9 cellular contexts compared by ENCODE assay signal in the genomic region with DNA sequence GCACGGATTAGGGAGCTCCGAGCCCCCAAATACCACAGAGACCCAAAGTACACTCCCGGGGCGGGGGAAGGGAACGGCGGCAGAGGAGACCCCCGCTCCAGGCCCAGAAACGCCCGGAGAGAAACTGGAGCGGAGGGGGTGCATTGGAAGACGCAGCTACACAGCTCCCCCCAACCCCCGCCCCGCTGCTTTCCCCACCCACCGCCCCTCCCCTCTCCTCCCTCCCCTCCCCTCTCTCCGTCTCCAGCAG. TPM values are rescaled to one million over a fixed set of nuclear protein-coding genes. Genes with fewer than 3 reads are reported as not detected.
DNase-seq lines count a peak whose midpoint lies in the region; ATAC-seq lines count a peak whose summit lies in the region.
"Had no signal": no experiment of that assay in that cellular context is flagged by ENCODE, and none has a peak within 500 bp of the region (broad histone marks: within the 10 kb centered on the region; RNA-seq: fewer than 3 reads in every experiment).

No MANE protein-coding gene starts in this region.

- peak overlapping the region; percentile 47 for H3K27ac Mint-ChIP-seq in activated CD4-positive, alpha-beta T cell treated with anti-CD3 and anti-CD28 coated beads for 36 hours
- peak overlapping the region; percentile 85 for H3K27ac Mint-ChIP-seq in activated naive CD8-positive, alpha-beta T cell treated with anti-CD3 and anti-CD28 coated beads, Interleukin-2, amount 10 ng/mL, durations not matched to agents 7 days and 5 days
- peak overlapping the region; percentile 88 for H3K27ac Mint-ChIP-seq in stimulated activated memory B cell treated with anti-CD40 and anti-IgM and Interleukin-4, amounts not matched to agents 10 μg/mL and 1 μg/mL and 100 μg/mL, for 72 hours

- intact Hi-C loops in activated CD4-positive, alpha-beta T cell treated with anti-CD3 and anti-CD28 coated beads for 36 hours (cut with DNase I, micrococcal nuclease) = loop anchor here (1.0 to 10.0 kb wide), 15 partner anchors 24 to 589 kb away; a partner anchor contains a TSS

- H3K27me3 Mint-ChIP-seq in activated CD4-positive, alpha-beta T cell treated with anti-CD3 and anti-CD28 coated beads for 36 hours = no peaks in the 10 kb centered on the region
- no peaks in the 10 kb centered on the region for H3K27me3 Mint-ChIP-seq in activated naive CD8-positive, alpha-beta T cell treated with anti-CD3 and anti-CD28 coated beads, Interleukin-2, amount 10 ng/mL, durations not matched to agents 7 days and 5 days
- H3K27me3 Mint-ChIP-seq in stimulated activated memory B cell treated with anti-CD40 and anti-IgM and Interleukin-4, amounts not matched to agents 10 μg/mL and 1 μg/mL and 100 μg/mL, for 72 hours = no peaks in the 10 kb centered on the region

- peaks cover 21% of the 10 kb centered on the region for H3K4me1 Mint-ChIP-seq in activated CD4-positive, alpha-beta T cell treated with anti-CD3 and anti-CD28 coated beads for 36 hours
- peaks cover 5% of the 10 kb centered on the region for H3K4me1 Mint-ChIP-seq in activated naive CD8-positive, alpha-beta T cell treated with anti-CD3 and anti-CD28 coated beads, Interleukin-2, amount 10 ng/mL, durations not matched to agents 7 days and 5 days
- peaks cover 47% of the 10 kb centered on the region for H3K4me1 Mint-ChIP-seq in stimulated activated memory B cell treated with anti-CD40 and anti-IgM and Interleukin-4, amounts not matched to agents 10 μg/mL and 1 μg/mL and 100 μg/mL, for 72 hours

- peak overlapping the region; percentile 87 for H3K4me3 Mint-ChIP-seq in activated CD4-positive, alpha-beta T cell treated with anti-CD3 and anti-CD28 coated beads for 36 hours
- H3K4me3 Mint-ChIP-seq in activated naive CD8-positive, alpha-beta T cell treated with anti-CD3 and anti-CD28 coated beads, Interleukin-2, amount 10 ng/mL, durations not matched to agents 7 days and 5 days = peak overlapping the region; percentile 93
- peak overlapping the region; percentile 98 for H3K4me3 Mint-ChIP-seq in stimulated activated memory B cell treated with anti-CD40 and anti-IgM and Interleukin-4, amounts not matched to agents 10 μg/mL and 1 μg/mL and 100 μg/mL, for 72 hours

- CTCF ChIA-PET in activated CD4-positive, alpha-beta T cell treated with anti-CD3 and anti-CD28 coated beads for 36 hours (lab: Charles Lee) = interaction anchor here (0.6 to 1.8 kb wide), 3 partner anchors 23 to 92 kb away, joined by 3 to 8 read pairs (median 3); no protein-coding TSS in a partner anchor

- H3K36me3 Mint-ChIP-seq in activated CD4-positive, alpha-beta T cell treated with anti-CD3 and anti-CD28 coated beads for 36 hours (ENCODE audit: low read depth) = no peaks in the 10 kb centered on the region
- no peaks in the 10 kb centered on the region for H3K36me3 Mint-ChIP-seq in activated naive CD8-positive, alpha-beta T cell treated with anti-CD3 and anti-CD28 coated beads, Interleukin-2, amount 10 ng/mL, durations not matched to agents 7 days and 5 days
- H3K36me3 Mint-ChIP-seq in stimulated activated memory B cell treated with anti-CD40 and anti-IgM and Interleukin-4, amounts not matched to agents 10 μg/mL and 1 μg/mL and 100 μg/mL, for 72 hours = no peaks in the 10 kb centered on the region

- POLR2A ChIA-PET in activated CD4-positive, alpha-beta T cell treated with anti-CD3 and anti-CD28 coated beads for 36 hours (lab: Charles Lee) = interaction anchor here (0.6 kb wide), 1 partner anchor 546 kb away, joined by 3 read pairs; no protein-coding TSS in a partner anchor
- POLR2A ChIA-PET in activated naive CD8-positive, alpha-beta T cell treated with anti-CD3 and anti-CD28 coated beads, Interleukin-2, amount 10 ng/mL, durations not matched to agents 7 days and 5 days (lab: Charles Lee) = interaction anchor here (0.9 to 2.5 kb wide), 4 partner anchors 12 to 106 kb away, joined by 3 to 14 read pairs (median 7); no protein-coding TSS in a partner anchor

- peak overlapping the region; percentile 63 for H3K4me3 ChIP-seq in iPS-11a (ENCODE audit: low read depth, low read length)

- no peaks in the 10 kb centered on the region for H3K9me3 Mint-ChIP-seq in activated CD4-positive, alpha-beta T cell treated with anti-CD3 and anti-CD28 coated beads for 36 hours (ENCODE audit: low read depth)
- no peaks in the 10 kb centered on the region for H3K9me3 Mint-ChIP-seq in activated naive CD8-positive, alpha-beta T cell treated with anti-CD3 and anti-CD28 coated beads, Interleukin-2, amount 10 ng/mL, durations not matched to agents 7 days and 5 days
- no peaks in the 10 kb centered on the region for H3K9me3 Mint-ChIP-seq in stimulated activated memory B cell treated with anti-CD40 and anti-IgM and Interleukin-4, amounts not matched to agents 10 μg/mL and 1 μg/mL and 100 μg/mL, for 72 hours

- DNase-seq in activated CD4-positive, alpha-beta T cell treated with anti-CD3 and anti-CD28 coated beads for 36 hours = no peak
- DNase-seq in activated CD4-positive, alpha-beta T cell treated with anti-CD3 and anti-CD28 coated beads, Interleukin-2, amount 50 U/mL, for 48 hours = no peak
- no peak for DNase-seq in activated naive CD8-positive, alpha-beta T cell treated with anti-CD3 and anti-CD28 coated beads, Interleukin-2, amount 10 ng/mL, durations not matched to agents 7 days and 5 days
- no peak for DNase-seq in stimulated activated naive CD4-positive, alpha-beta T cell treated with Interleukin-2 at 50 U/mL for 16 hours (lab: John Stamatoyannopoulos, UW)
- DNase-seq: DND-41 had no signal

- no peak for ATAC-seq in activated CD4-positive, alpha-beta T cell treated with anti-CD3 and anti-CD28 coated beads for 36 hours
- ATAC-seq in activated naive CD8-positive, alpha-beta T cell treated with anti-CD3 and anti-CD28 coated beads, Interleukin-2, amount 10 ng/mL, durations not matched to agents 7 days and 5 days (ENCODE audit: low read depth) = no peak
- ATAC-seq in stimulated activated memory B cell treated with anti-CD40 and anti-IgM and Interleukin-4, amounts not matched to agents 10 μg/mL and 1 μg/mL and 100 μg/mL, for 72 hours = no peak
- ATAC-seq in HG02852 (IDR thresholded peaks at IDR 0.05; ENCODE audit: unreplicated experiment) = no peak
- no peak for ATAC-seq in HG03342 (IDR thresholded peaks at IDR 0.05; ENCODE audit: unreplicated experiment)

RNA-seq across cellular contexts. Expression of a gene that starts 1.1 kb away (rescaled TPM):
- 10 to 100 TPM; 19.6 to 21.5 TPM for total RNA-seq in activated CD4-positive, alpha-beta T cell treated with anti-CD3 and anti-CD28 coated beads for 36 hours
- 10 to 100 TPM; 29.0 to 38.9 TPM for total RNA-seq in activated naive CD8-positive, alpha-beta T cell treated with anti-CD3 and anti-CD28 coated beads, Interleukin-2, amount 10 ng/mL, durations not matched to agents 7 days and 5 days
